Comparison of ENCODE assay signal across 1 cellular context in genomic region chr12:51139292-51139844, GRCh38.
TF ChIP-seq lines count a peak whose summit lies in the region.

No MANE protein-coding gene starts in this region.

TF ChIP-seq in HEK293, 187 proteins besides CTCF, POLR2A, EP300 and RAD21 (continued from another document):
- TF ChIP-seq, protein P1, sequence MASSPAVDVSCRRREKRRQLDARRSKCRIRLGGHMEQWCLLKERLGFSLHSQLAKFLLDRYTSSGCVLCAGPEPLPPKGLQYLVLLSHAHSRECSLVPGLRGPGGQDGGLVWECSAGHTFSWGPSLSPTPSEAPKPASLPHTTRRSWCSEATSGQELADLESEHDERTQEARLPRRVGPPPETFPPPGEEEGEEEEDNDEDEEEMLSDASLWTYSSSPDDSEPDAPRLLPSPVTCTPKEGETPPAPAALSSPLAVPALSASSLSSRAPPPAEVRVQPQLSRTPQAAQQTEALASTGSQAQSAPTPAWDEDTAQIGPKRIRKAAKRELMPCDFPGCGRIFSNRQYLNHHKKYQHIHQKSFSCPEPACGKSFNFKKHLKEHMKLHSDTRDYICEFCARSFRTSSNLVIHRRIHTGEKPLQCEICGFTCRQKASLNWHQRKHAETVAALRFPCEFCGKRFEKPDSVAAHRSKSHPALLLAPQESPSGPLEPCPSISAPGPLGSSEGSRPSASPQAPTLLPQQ (tag by site-specific recombination; IDR thresholded peaks at IDR 0.05), result no peak
- TF ChIP-seq, protein P2, sequence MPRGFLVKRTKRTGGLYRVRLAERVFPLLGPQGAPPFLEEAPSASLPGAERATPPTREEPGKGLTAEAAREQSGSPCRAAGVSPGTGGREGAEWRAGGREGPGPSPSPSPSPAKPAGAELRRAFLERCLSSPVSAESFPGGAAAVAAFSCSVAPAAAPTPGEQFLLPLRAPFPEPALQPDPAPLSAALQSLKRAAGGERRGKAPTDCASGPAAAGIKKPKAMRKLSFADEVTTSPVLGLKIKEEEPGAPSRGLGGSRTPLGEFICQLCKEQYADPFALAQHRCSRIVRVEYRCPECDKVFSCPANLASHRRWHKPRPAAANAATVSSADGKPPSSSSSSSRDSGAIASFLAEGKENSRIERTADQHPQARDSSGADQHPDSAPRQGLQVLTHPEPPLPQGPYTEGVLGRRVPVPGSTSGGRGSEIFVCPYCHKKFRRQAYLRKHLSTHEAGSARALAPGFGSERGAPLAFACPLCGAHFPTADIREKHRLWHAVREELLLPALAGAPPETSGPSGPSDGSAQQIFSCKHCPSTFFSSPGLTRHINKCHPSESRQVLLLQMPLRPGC (tag by site-specific recombination; IDR thresholded peaks at IDR 0.05), result no peak
- TF ChIP-seq ZNF121 (tag by site-specific recombination; IDR thresholded peaks at IDR 0.05), result peak; percentile 52; the same call in 1 of the 2 replicates
TF ChIP-seq in HEK293: peak in this region for 1.
